In the genomic region with DNA sequence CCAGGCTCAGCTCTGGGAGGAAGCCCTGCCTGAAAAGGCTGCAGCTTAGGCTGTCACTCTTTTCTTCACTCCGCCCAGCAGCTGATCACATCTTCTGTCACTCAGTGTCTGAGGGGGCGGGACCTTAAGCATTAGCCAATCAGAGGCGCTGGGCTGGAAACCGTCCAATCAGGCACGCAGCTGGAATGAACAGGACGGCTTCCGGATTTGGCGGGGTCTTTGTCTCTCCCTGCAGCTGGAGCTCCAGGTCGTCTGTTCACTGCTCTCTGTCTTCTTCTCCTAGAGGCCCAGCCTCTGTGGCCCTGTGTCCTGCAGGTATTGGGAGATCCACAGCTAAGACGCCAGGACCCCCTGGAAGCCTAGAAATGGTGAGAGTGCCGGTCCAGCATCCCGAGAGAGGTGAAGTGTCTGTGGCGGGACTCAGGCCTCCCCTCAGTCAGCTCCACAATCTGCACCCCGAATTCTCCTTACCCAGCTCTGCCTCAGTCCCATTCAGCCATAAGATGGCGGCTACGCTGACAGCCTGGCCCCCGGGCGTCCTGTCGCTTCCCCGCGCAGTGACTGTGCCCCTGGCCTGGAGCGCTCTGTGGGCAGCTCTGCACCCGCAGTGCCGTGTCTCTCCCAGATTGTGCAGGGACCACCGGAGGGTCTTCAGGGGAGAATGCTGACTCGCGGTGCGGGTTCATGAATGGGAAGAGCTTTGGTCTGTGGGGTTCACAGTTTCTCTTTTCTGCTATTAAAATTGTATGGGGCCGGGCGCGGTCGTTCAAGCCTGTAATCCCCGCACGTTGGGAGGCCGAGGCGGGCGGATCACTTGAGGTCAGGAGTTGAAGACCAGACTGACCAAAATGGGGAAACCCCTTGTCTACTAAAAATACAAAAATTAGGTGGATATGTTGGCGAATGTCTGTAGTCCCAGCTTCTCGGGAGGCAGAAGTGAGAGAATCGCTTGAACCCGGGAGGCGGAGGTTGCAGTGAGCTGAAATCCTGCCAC, we compare ENCODE assay signal across 1 cellular context.
TF ChIP-seq lines count a peak whose summit lies in the region.

Gene ZNF66, plus strand, starts transcription at position 222 of the 994 bp plus-strand sequence. Its CDS starts 144 bp downstream, at position 366.

TF ChIP-seq in GM12878, 131 proteins besides CTCF, POLR2A, EP300 and RAD21 (continued from another document and continues in another):
- no peak for TF ChIP-seq ZNF592 (IDR thresholded peaks at IDR 0.05)
- no peak for TF ChIP-seq NFIC (IDR thresholded peaks at IDR 0.05; ENCODE audit: low read depth, low read length)
- no peak for TF ChIP-seq HDGF (IDR thresholded peaks at IDR 0.05)
- peak; percentile 98 for TF ChIP-seq PKNOX1 (IDR thresholded peaks at IDR 0.05)
- TF ChIP-seq CUX1 (IDR thresholded peaks at IDR 0.05; ENCODE audit: insufficient replicate concordance, low read depth, low read length): no peak
- no peak for TF ChIP-seq ZNF274 (IDR thresholded peaks at IDR 0.05; ENCODE audit: insufficient read depth, insufficient read length)
- TF ChIP-seq ZSCAN29 (IDR thresholded peaks at IDR 0.05): no peak
- TF ChIP-seq NBN (IDR thresholded peaks at IDR 0.05): no peak
- TF ChIP-seq EED (IDR thresholded peaks at IDR 0.05; ENCODE audit: low read depth): no peak
- no peak for TF ChIP-seq STAT1 (conservative IDR thresholded peaks at IDR 0.05)
- no peak for TF ChIP-seq RCOR1 (conservative IDR thresholded peaks at IDR 0.05; ENCODE audit: low read depth, low read length)
- TF ChIP-seq RB1 (IDR thresholded peaks at IDR 0.05; ENCODE audit: borderline replicate concordance): 0 out of 2 replicates have a peak, but pooled peaks have one; percentile 59
- no peak for TF ChIP-seq ZBTB33 (IDR thresholded peaks at IDR 0.05)
- no peak for TF ChIP-seq WRNIP1 (IDR thresholded peaks at IDR 0.05; ENCODE audit: borderline replicate concordance, low read depth, low read length)
- TF ChIP-seq NKRF (conservative IDR thresholded peaks at IDR 0.05): peak; percentile 93
- no peak for TF ChIP-seq RBBP5 (conservative IDR thresholded peaks at IDR 0.05)
- TF ChIP-seq TCF7 (IDR thresholded peaks at IDR 0.05; ENCODE audit: borderline replicate concordance): no peak
- peak; percentile 84 for TF ChIP-seq TAF1 (IDR thresholded peaks at IDR 0.05; ENCODE audit: borderline replicate concordance, low read depth, low read length)
- TF ChIP-seq, protein P1, sequence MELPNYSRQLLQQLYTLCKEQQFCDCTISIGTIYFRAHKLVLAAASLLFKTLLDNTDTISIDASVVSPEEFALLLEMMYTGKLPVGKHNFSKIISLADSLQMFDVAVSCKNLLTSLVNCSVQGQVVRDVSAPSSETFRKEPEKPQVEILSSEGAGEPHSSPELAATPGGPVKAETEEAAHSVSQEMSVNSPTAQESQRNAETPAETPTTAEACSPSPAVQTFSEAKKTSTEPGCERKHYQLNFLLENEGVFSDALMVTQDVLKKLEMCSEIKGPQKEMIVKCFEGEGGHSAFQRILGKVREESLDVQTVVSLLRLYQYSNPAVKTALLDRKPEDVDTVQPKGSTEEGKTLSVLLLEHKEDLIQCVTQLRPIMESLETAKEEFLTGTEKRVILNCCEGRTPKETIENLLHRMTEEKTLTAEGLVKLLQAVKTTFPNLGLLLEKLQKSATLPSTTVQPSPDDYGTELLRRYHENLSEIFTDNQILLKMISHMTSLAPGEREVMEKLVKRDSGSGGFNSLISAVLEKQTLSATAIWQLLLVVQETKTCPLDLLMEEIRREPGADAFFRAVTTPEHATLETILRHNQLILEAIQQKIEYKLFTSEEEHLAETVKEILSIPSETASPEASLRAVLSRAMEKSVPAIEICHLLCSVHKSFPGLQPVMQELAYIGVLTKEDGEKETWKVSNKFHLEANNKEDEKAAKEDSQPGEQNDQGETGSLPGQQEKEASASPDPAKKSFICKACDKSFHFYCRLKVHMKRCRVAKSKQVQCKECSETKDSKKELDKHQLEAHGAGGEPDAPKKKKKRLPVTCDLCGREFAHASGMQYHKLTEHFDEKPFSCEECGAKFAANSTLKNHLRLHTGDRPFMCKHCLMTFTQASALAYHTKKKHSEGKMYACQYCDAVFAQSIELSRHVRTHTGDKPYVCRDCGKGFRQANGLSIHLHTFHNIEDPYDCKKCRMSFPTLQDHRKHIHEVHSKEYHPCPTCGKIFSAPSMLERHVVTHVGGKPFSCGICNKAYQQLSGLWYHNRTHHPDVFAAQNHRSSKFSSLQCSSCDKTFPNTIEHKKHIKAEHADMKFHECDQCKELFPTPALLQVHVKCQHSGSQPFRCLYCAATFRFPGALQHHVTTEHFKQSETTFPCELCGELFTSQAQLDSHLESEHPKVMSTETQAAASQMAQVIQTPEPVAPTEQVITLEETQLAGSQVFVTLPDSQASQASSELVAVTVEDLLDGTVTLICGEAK (IDR thresholded peaks at IDR 0.05; ENCODE audit: borderline replicate concordance): no peak
- peak; percentile 86; the same call in 1 of the 2 replicates for TF ChIP-seq YY1 (IDR thresholded peaks at IDR 0.05; ENCODE audit: low read depth, low read length)
- TF ChIP-seq HCFC1 (IDR thresholded peaks at IDR 0.05; ENCODE audit: low read length): peak; percentile 31; the same call in 1 of the 2 replicates
- no peak for TF ChIP-seq SMC3 (IDR thresholded peaks at IDR 0.05; ENCODE audit: borderline replicate concordance, low read length)
- TF ChIP-seq RUNX3 (IDR thresholded peaks at IDR 0.05; ENCODE audit: low read length): no peak
- TF ChIP-seq, protein P2, sequence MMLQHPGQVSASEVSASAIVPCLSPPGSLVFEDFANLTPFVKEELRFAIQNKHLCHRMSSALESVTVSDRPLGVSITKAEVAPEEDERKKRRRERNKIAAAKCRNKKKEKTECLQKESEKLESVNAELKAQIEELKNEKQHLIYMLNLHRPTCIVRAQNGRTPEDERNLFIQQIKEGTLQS (IDR thresholded peaks at IDR 0.05; ENCODE audit: borderline replicate concordance, extremely low read depth, low read depth, low read length): no peak
- no peak for TF ChIP-seq ZBED1 (IDR thresholded peaks at IDR 0.05; ENCODE audit: borderline replicate concordance)
- no peak for TF ChIP-seq CBX3 (IDR thresholded peaks at IDR 0.05; ENCODE audit: borderline replicate concordance, low read depth)
